In genomic region chr7:108203433-108204002, GRCh38 we compare ENCODE assay signal across 12 cellular contexts.
DNase-seq lines count a peak whose midpoint lies in the region; ATAC-seq lines count a peak whose summit lies in the region.
"Had no signal": no experiment of that assay in that cellular context is flagged by ENCODE, and none has a peak within 500 bp of the region (broad histone marks: within the 10 kb centered on the region; RNA-seq: fewer than 3 reads in every experiment).

No MANE protein-coding gene starts in this region.

- H3K27ac Mint-ChIP-seq in stimulated activated naive CD8-positive, alpha-beta T cell treated with anti-CD3 and anti-CD28 coated beads, Interleukin-15, amount 100 ng/mL, for 72 hours, result no peak overlapping the region
- H3K27ac Mint-ChIP-seq: T-helper 1 cell treated with Interleukin-12 subunit alpha and Interleukin-12 subunit beta and Interleukin-4 antibody, amounts not matched to agents 30 μg/mL and 1 μg/mL, for 36 hours had no signal

- no peaks in the 10 kb centered on the region for H3K9me3 Mint-ChIP-seq in stimulated activated naive CD8-positive, alpha-beta T cell treated with anti-CD3 and anti-CD28 coated beads, Interleukin-15, amount 100 ng/mL, for 72 hours
- H3K9me3 Mint-ChIP-seq: T-helper 1 cell treated with Interleukin-12 subunit alpha and Interleukin-12 subunit beta and Interleukin-4 antibody, amounts not matched to agents 30 μg/mL and 1 μg/mL, for 36 hours had no signal

- intact Hi-C loops in aorta (cut with DNase I), result no loop called here

- H3K4me3 Mint-ChIP-seq in stimulated activated naive CD8-positive, alpha-beta T cell treated with anti-CD3 and anti-CD28 coated beads, Interleukin-15, amount 100 ng/mL, for 72 hours, result no peak overlapping the region
- H3K4me3 Mint-ChIP-seq: T-helper 1 cell treated with Interleukin-12 subunit alpha and Interleukin-12 subunit beta and Interleukin-4 antibody, amounts not matched to agents 30 μg/mL and 1 μg/mL, for 36 hours had no signal

- H3K4me3 ChIP-seq in aorta (ENCODE audit: low read length in 2 of 2), result no peak overlapping the region
- H3K4me3 ChIP-seq in MG63, result no peak overlapping the region
- H3K4me3 ChIP-seq: left ventricle myocardium inferior, prostate gland had no signal

- no peak for DNase-seq in stimulated activated naive CD8-positive, alpha-beta T cell treated with anti-CD3 and anti-CD28 coated beads, Interleukin-15, amount 100 ng/mL, for 72 hours
- DNase-seq in stimulated activated naive CD8-positive, alpha-beta T cell treated with anti-CD3 and anti-CD28 coated beads, Interleukin-15, Interleukin-2, amounts not matched to agents 100 U/mL and 50 U/mL, for 24 hours, result no peak
- DNase-seq in NCI-H146 treated with DMSO at 0.1 percent for 48 hours (lab: John Stamatoyannopoulos, UW; ENCODE audit: unreplicated experiment), result peak; percentile 15
- no peak for DNase-seq in aorta
- DNase-seq in T-helper 2 cell, result no peak
- no peak for DNase-seq in stimulated activated naive CD4-positive, alpha-beta T cell (lab: John Stamatoyannopoulos, UW)
- DNase-seq in MG63, result no peak
- DNase-seq: left ventricle myocardium inferior, NCI-H446 had no signal

- 65 to 66% methylated on average over 5 of the region's 5 CpGs for WGBS in aorta, 2 donors

- H3K27me3 ChIP-seq in aorta (ENCODE audit: control insufficient read depth in 1 of 2, insufficient read depth in 2 of 2, low read length in 1 of 2) (no peaks in the 10 kb centered on the region), MG63 (no peaks in the 10 kb centered on the region)

- H3K9me3 ChIP-seq in aorta (ENCODE audit: control insufficient read depth, low read length) (no peaks in the 10 kb centered on the region), MG63 (no peaks in the 10 kb centered on the region)
- H3K9me3 ChIP-seq: left ventricle myocardium inferior, prostate gland had no signal

- no peak overlapping the region for H3K27ac ChIP-seq in aorta (ENCODE audit: low read depth in 1 of 2, low read length in 2 of 2)
- H3K27ac ChIP-seq: left ventricle myocardium inferior, prostate gland had no signal

- no peaks in the 10 kb centered on the region for H3K27me3 Mint-ChIP-seq in stimulated activated naive CD8-positive, alpha-beta T cell treated with anti-CD3 and anti-CD28 coated beads, Interleukin-15, amount 100 ng/mL, for 72 hours

- peak; percentile 48 for ATAC-seq in stimulated activated naive CD8-positive, alpha-beta T cell treated with anti-CD3 and anti-CD28 coated beads, Interleukin-15, amount 100 ng/mL, for 72 hours
- ATAC-seq in stimulated activated naive CD8-positive, alpha-beta T cell treated with anti-CD3 and anti-CD28 coated beads, Interleukin-15, Interleukin-2, amounts not matched to agents 100 U/mL and 50 U/mL, for 24 hours, result no peak
- ATAC-seq in HG02938 (IDR thresholded peaks at IDR 0.05; ENCODE audit: unreplicated experiment) (peak; percentile 92), aorta (ENCODE audit: low FRiP score) (peak; percentile 8)

- H3K4me1 ChIP-seq in aorta (ENCODE audit: control insufficient read depth in 1 of 2, insufficient read depth in 2 of 2, low read length in 2 of 2), result no peaks in the 10 kb centered on the region
- H3K4me1 ChIP-seq: left ventricle myocardium inferior, prostate gland had no signal

- peaks cover 5% of the 10 kb centered on the region for H3K4me1 Mint-ChIP-seq in stimulated activated naive CD8-positive, alpha-beta T cell treated with anti-CD3 and anti-CD28 coated beads, Interleukin-15, amount 100 ng/mL, for 72 hours

- H3K36me3 ChIP-seq in aorta (ENCODE audit: control insufficient read depth in 1 of 2, insufficient read depth in 2 of 2, low read length in 1 of 2), result no peaks in the 10 kb centered on the region
- no peaks in the 10 kb centered on the region for H3K36me3 ChIP-seq in MG63
- H3K36me3 ChIP-seq: left ventricle myocardium inferior, prostate gland had no signal
